Comparison of ENCODE assay signal across 11 cellular contexts in genomic region chr6:48087448-48087847, GRCh38. TPM values are rescaled to one million over a fixed set of nuclear protein-coding genes. Genes with fewer than 3 reads are reported as not detected.
A peak's percentile ranks its signal among the peaks of the same experiment; 100 is the strongest.
DNase-seq lines count a peak whose midpoint lies in the region; ATAC-seq and TF ChIP-seq lines count a peak whose summit lies in the region.
"Had no signal": no experiment of that assay in that cellular context is flagged by ENCODE, and none has a peak within 500 bp of the region (broad histone marks: within the 10 kb centered on the region; RNA-seq: fewer than 3 reads in every experiment).

No MANE protein-coding gene starts in this region.

- no peak overlapping the region for H3K4me3 ChIP-seq in fibroblast of villous mesenchyme (ENCODE audit: low read depth, low read length)

- ATAC-seq in HG02938 (IDR thresholded peaks at IDR 0.05; ENCODE audit: unreplicated experiment) = no peak
- no peak for ATAC-seq in GM19023 (IDR thresholded peaks at IDR 0.05; ENCODE audit: unreplicated experiment)
- ATAC-seq: activated T-helper 17 cell treated with anti-CD3 and anti-CD28 coated beads, Interleukin-2, amount 50 U/mL, for 72 hours had no signal

- peaks cover 3% of the 10 kb centered on the region; the same call in 1 of the 2 replicates for H3K27me3 Mint-ChIP-seq in HFFc6 (ENCODE audit: insufficient read depth)

- in situ Hi-C loops in SK-MEL-5 (cut with HindIII; ENCODE audit: low pct_unique_long_range_greater_than_20kb, low sequenced_read_pairs) = no loop called here

- H3K27ac Mint-ChIP-seq in HFFc6 = no peak overlapping the region
- H3K27ac Mint-ChIP-seq: activated T-helper 17 cell treated with anti-CD3 and anti-CD28 coated beads, Interleukin-2, amount 50 U/mL, for 72 hours had no signal

- DNase-seq in HFFc6 (peak; percentile 15), SK-MEL-5 (ENCODE audit: low read depth, low spot score) (peak; percentile 60), fibroblast of villous mesenchyme (ENCODE audit: low read depth) (peak; percentile 55), GM19240 (ENCODE audit: insufficient read length, low spot score) (no peak)
- no peak for DNase-seq in activated naive CD4-positive, alpha-beta T cell (lab: John Stamatoyannopoulos, UW)
- DNase-seq: foreskin melanocyte; stimulated activated naive CD4-positive, alpha-beta T cell had no signal

- H3K36me3 Mint-ChIP-seq in HFFc6 (ENCODE audit: low read depth) = no peaks in the 10 kb centered on the region; the same call in 1 of the 2 replicates

- H3K4me1 Mint-ChIP-seq in HFFc6 (ENCODE audit: low read depth) = peaks cover 47% of the 10 kb centered on the region
- H3K4me1 Mint-ChIP-seq: activated T-helper 17 cell treated with anti-CD3 and anti-CD28 coated beads, Interleukin-2, amount 50 U/mL, for 72 hours had no signal

- TF ChIP-seq CTCF in C4-2B (conservative IDR thresholded peaks at IDR 0.05) (peak; percentile 69), HFFc6 (IDR thresholded peaks at IDR 0.05) (peak; percentile 73), fibroblast of villous mesenchyme (IDR thresholded peaks at IDR 0.05; ENCODE audit: insufficient read depth, low read depth, low read length) (peak; percentile 44)

- peaks cover 10% of the 10 kb centered on the region; the same call in 1 of the 2 replicates for H3K9me3 Mint-ChIP-seq in HFFc6
- H3K9me3 Mint-ChIP-seq: activated T-helper 17 cell treated with anti-CD3 and anti-CD28 coated beads, Interleukin-2, amount 50 U/mL, for 72 hours had no signal

- H3K4me3 Mint-ChIP-seq in HFFc6 = no peak overlapping the region
- H3K4me3 Mint-ChIP-seq: activated T-helper 17 cell treated with anti-CD3 and anti-CD28 coated beads, Interleukin-2, amount 50 U/mL, for 72 hours had no signal

- no peak overlapping the region for H3K27ac ChIP-seq in C4-2B

RNA-seq across cellular contexts. Expression of gene PTCHD4, which starts 23.5 kb away (rescaled TPM):
- total RNA-seq in HFFc6 (2021; fragmentation: NEBNext Ultra II Directional; extraction: Animal tissue kit (Norgen Biotek cat#: 25700)) = 1 to 10 TPM; 1.2 to 9.7 (median 8.5) TPM
- total RNA-seq in SK-MEL-5 (2014; rRNA removed; shearing (Covaris generic)) = 8.4 and 8.9 TPM in 2 replicates
- 4.6 and 5.3 TPM in 2 replicates for polyA plus RNA-seq in SK-MEL-5 (2015; cell fraction: cytosol; rRNA removed)
- 1.7 and 2.5 TPM in 2 replicates for polyA plus RNA-seq in SK-MEL-5 (2015; cell fraction: nucleus; rRNA removed)
- 4.2 and 4.7 TPM in 2 replicates for total RNA-seq in fibroblast of villous mesenchyme
- total RNA-seq: activated T-helper 17 cell treated with anti-CD3 and anti-CD28 coated beads, Interleukin-2, amount 50 U/mL, for 72 hours had no signal

Comparison
In these comparisons a context has a peak if more than half of its experiments do, and no peak if none do; other contexts are left out.
1. DNase-seq: peak in HFFc6 (single experiment), SK-MEL-5 (single experiment) and fibroblast of villous mesenchyme (single experiment); none in GM19240 (single experiment) and activated naive CD4-positive, alpha-beta T cell (0 of 4).
2. Peak in every context shown above with its lines, with median percentiles within 50 percentile points of each other: CTCF ChIP-seq.